In genomic region chr2:144364988-144365738, GRCh38 we compare ENCODE assay signal across 11 cellular contexts.
A peak's percentile ranks its signal among the peaks of the same experiment; 100 is the strongest.
DNase-seq lines count a peak whose midpoint lies in the region; ATAC-seq and TF ChIP-seq lines count a peak whose summit lies in the region.
"Had no signal": no experiment of that assay in that cellular context is flagged by ENCODE, and none has a peak within 500 bp of the region (broad histone marks: within the 10 kb centered on the region; RNA-seq: fewer than 3 reads in every experiment).

No MANE protein-coding gene starts in this region.

- H3K36me3 Mint-ChIP-seq in chondrocyte (ENCODE audit: low read depth) (no peaks in the 10 kb centered on the region), Caco-2 (ENCODE audit: insufficient read depth, unreplicated experiment) (no peaks in the 10 kb centered on the region)

- H3K4me3 ChIP-seq in Caco-2 (ENCODE audit: low read depth, low read length): no peak overlapping the region

- peak; percentile 66 for ATAC-seq in GM21360 (IDR thresholded peaks at IDR 0.05; ENCODE audit: unreplicated experiment)
- peak; percentile 88 for ATAC-seq in HG03135 (IDR thresholded peaks at IDR 0.05; ENCODE audit: unreplicated experiment)

- H3K4me3 Mint-ChIP-seq in chondrocyte (ENCODE audit: unreplicated experiment) (no peak overlapping the region), Caco-2 (ENCODE audit: unreplicated experiment) (no peak overlapping the region)

- intact Hi-C loops in Caco-2 (cut with micrococcal nuclease; ENCODE audit: unreplicated experiment): no loop called here

- CTCF ChIA-PET in Caco-2 (lab: Charles Lee): interaction anchor here (0.6 kb wide), 1 partner anchor 74 kb away, joined by 4 read pairs; no protein-coding TSS in a partner anchor

- no peaks in the 10 kb centered on the region for H3K27me3 ChIP-seq in Caco-2 (replicated peaks; ENCODE audit: control insufficient read depth, insufficient read depth, low read length)

- no peaks in the 10 kb centered on the region for H3K36me3 ChIP-seq in Caco-2 (ENCODE audit: control insufficient read depth, insufficient read depth, low read length)

- in situ Hi-C loops in Caki2 (cut with HindIII; ENCODE audit: low pct_unique_long_range_greater_than_20kb, low sequenced_read_pairs): no loop called here

- H3K27ac Mint-ChIP-seq in chondrocyte (ENCODE audit: unreplicated experiment) (peak overlapping the region; percentile 52), Caco-2 (ENCODE audit: unreplicated experiment) (no peak overlapping the region)

- H3K4me1 Mint-ChIP-seq in chondrocyte (ENCODE audit: low read depth) (peaks cover 38% of the 10 kb centered on the region), Caco-2 (ENCODE audit: low read depth, unreplicated experiment) (peaks cover 11% of the 10 kb centered on the region)

- H3K27me3 Mint-ChIP-seq in chondrocyte (ENCODE audit: low read depth): no peaks in the 10 kb centered on the region
- no peaks in the 10 kb centered on the region for H3K27me3 Mint-ChIP-seq in Caco-2 (ENCODE audit: insufficient read depth, unreplicated experiment)

- peaks cover 3% of the 10 kb centered on the region; the same call in 1 of the 2 replicates for H3K4me1 ChIP-seq in Caco-2

- H3K9me3 Mint-ChIP-seq in chondrocyte (ENCODE audit: low read depth) (no peaks in the 10 kb centered on the region), Caco-2 (ENCODE audit: unreplicated experiment) (no peaks in the 10 kb centered on the region)

- TF ChIP-seq CTCF in chondrocyte (IDR thresholded peaks at IDR 0.05): no peak
- no peak for TF ChIP-seq CTCF in Caco-2 (IDR thresholded peaks at IDR 0.05; ENCODE audit: insufficient read depth in 1 of 2, low read depth in 1 of 2, low read length in 1 of 2, severe bottlenecking in 1 of 2, unreplicated experiment in 1 of 2)

- POLR2A ChIA-PET in Caco-2 (lab: Charles Lee): no interaction called here

- DNase-seq in Caki2 (ENCODE audit: low read depth): peak; percentile 48
- no peak for DNase-seq in chondrocyte (ENCODE audit: low spot score)
- no peak for DNase-seq in Caco-2
- no peak for DNase-seq in NCI-H526 (lab: John Stamatoyannopoulos, UW)
- DNase-seq in anterior cingulate cortex (lab: John Stamatoyannopoulos, UW): no peak
- DNase-seq in LoVo (ENCODE audit: low spot score): no peak
- DNase-seq: C1 segment of cervical spinal cord; NCI-H82; stimulated activated CD4-positive, alpha-beta T cell treated with anti-CD3 and anti-CD28 coated beads, Interleukin-4, amount 100 ng/mL, for 1 hour had no signal

- no peaks in the 10 kb centered on the region for H3K9me3 ChIP-seq in Caco-2

- BruUV-seq in Caco-2 (replicated peaks; lab: Mats Ljungman, UMichigan): no TSS peak
